ENCODE assay signal across 8 cellular contexts in the genomic region with DNA sequence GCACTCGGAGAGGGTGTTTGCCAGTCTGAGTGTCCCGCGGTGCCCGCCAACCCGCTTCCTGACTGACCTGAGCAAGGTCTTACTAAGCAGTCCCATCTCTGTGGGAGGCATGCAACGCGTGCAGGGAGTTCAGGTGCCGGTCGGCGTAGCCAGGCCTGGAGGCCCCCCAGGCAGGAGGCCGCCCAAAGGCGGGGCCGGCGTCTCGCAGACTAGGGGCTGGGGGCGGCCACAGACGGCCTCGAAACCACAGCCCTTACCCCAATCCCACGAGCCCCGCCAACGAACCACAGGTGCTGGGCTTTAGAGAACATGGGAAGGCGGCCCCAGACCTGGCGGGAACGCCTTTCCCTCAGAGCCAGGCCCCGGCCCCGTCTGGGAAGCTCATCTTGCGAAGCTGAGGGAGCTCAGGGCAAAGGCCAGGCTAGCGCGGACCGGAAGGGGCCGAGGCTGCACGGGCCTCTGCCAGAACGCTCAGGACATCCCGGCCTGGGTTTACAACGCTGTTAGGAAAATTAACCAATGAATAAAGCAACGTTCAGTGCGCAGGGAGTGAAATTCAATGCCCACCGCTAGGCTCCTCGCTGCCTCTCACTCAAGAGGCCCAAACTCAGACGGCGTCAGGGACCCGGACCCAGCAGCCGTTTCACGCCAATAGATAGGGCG. TPM values are rescaled to one million over a fixed set of nuclear protein-coding genes. Genes with fewer than 3 reads are reported as not detected.
DNase-seq lines count a peak whose midpoint lies in the region; ATAC-seq and TF ChIP-seq lines count a peak whose summit lies in the region.

No MANE protein-coding gene starts in this region.

- H3K4me3 ChIP-seq in HAP-1 = peak overlapping the region; percentile 42

- no peak for DNase-seq in HAP-1 (ENCODE audit: low spot score in 2 of 2)
- DNase-seq in NCI-H2171 (lab: John Stamatoyannopoulos, UW) = peak; percentile 74
- DNase-seq in germinal center (ENCODE audit: low spot score) = peak; percentile 23
- DNase-seq in progenitor cell of endocrine pancreas (ENCODE audit: low spot score, unreplicated experiment) = no peak
- no peak for DNase-seq in NK-92 (lab: John Stamatoyannopoulos, UW; ENCODE audit: unreplicated experiment)
- no peak for DNase-seq in NCI-H1930 (lab: John Stamatoyannopoulos, UW)

- peak overlapping the region; percentile 88 for H3K4me3 Mint-ChIP-seq in activated T-helper 17 cell treated with anti-CD3 and anti-CD28 coated beads, Interleukin-2, amount 50 U/mL, for 72 hours
- H3K4me3 Mint-ChIP-seq in progenitor cell of endocrine pancreas (ENCODE audit: low read depth) = peak overlapping the region; percentile 85

- peak; percentile 15 for TF ChIP-seq CTCF in GM12873 (IDR thresholded peaks at IDR 0.05; ENCODE audit: insufficient read depth, low read depth, low read length, missing control alignments)
- peak; percentile 33 for TF ChIP-seq CTCF in progenitor cell of endocrine pancreas (IDR thresholded peaks at IDR 0.05; ENCODE audit: unreplicated experiment)

- H3K36me3 ChIP-seq in HAP-1 (replicated peaks) = peaks cover 39% of the 10 kb centered on the region

- H3K36me3 Mint-ChIP-seq in activated T-helper 17 cell treated with anti-CD3 and anti-CD28 coated beads, Interleukin-2, amount 50 U/mL, for 72 hours (ENCODE audit: low read depth) = peaks cover 91% of the 10 kb centered on the region
- H3K36me3 Mint-ChIP-seq in progenitor cell of endocrine pancreas (ENCODE audit: insufficient read depth) = peaks cover 1% of the 10 kb centered on the region

- no peaks in the 10 kb centered on the region for H3K27me3 ChIP-seq in HAP-1 (ENCODE audit: low read depth)

- H3K4me1 ChIP-seq in HAP-1 = peaks cover 41% of the 10 kb centered on the region

- in situ Hi-C loops in HAP-1 (cut with MboI; ENCODE audit: low sequenced_read_pairs) = no loop called here

- peaks cover 23% of the 10 kb centered on the region for H3K4me1 Mint-ChIP-seq in activated T-helper 17 cell treated with anti-CD3 and anti-CD28 coated beads, Interleukin-2, amount 50 U/mL, for 72 hours
- H3K4me1 Mint-ChIP-seq in progenitor cell of endocrine pancreas (ENCODE audit: low read depth) = peaks cover 46% of the 10 kb centered on the region

- no peaks in the 10 kb centered on the region for H3K27me3 Mint-ChIP-seq in activated T-helper 17 cell treated with anti-CD3 and anti-CD28 coated beads, Interleukin-2, amount 50 U/mL, for 72 hours
- no peaks in the 10 kb centered on the region for H3K27me3 Mint-ChIP-seq in progenitor cell of endocrine pancreas

- ATAC-seq in activated T-helper 17 cell treated with anti-CD3 and anti-CD28 coated beads, Interleukin-2, amount 50 U/mL, for 72 hours (replicated peaks) = peak; percentile 54

- no peaks in the 10 kb centered on the region for H3K9me3 Mint-ChIP-seq in activated T-helper 17 cell treated with anti-CD3 and anti-CD28 coated beads, Interleukin-2, amount 50 U/mL, for 72 hours
- no peaks in the 10 kb centered on the region for H3K9me3 Mint-ChIP-seq in progenitor cell of endocrine pancreas (ENCODE audit: low read depth)

- H3K27ac Mint-ChIP-seq in activated T-helper 17 cell treated with anti-CD3 and anti-CD28 coated beads, Interleukin-2, amount 50 U/mL, for 72 hours = peak overlapping the region; percentile 98
- peak overlapping the region; percentile 97 for H3K27ac Mint-ChIP-seq in progenitor cell of endocrine pancreas

- no peaks in the 10 kb centered on the region for H3K9me3 ChIP-seq in HAP-1

RNA-seq across cellular contexts. Expression of gene MTFP1, which starts 2.1 kb away (rescaled TPM):
- 10 to 100 TPM; 42.4 to 51.3 TPM for total RNA-seq in activated T-helper 17 cell treated with anti-CD3 and anti-CD28 coated beads, Interleukin-2, amount 50 U/mL, for 72 hours
- total RNA-seq in progenitor cell of endocrine pancreas = 12.6 and 16.6 TPM in 2 replicates

RNA-seq across cellular contexts. Expression of gene SEC14L2, which starts 26.6 kb away (rescaled TPM):
- total RNA-seq in activated T-helper 17 cell treated with anti-CD3 and anti-CD28 coated beads, Interleukin-2, amount 50 U/mL, for 72 hours = 10 to 100 TPM; 11.3 to 52.8 TPM
- total RNA-seq in progenitor cell of endocrine pancreas = 13.2 and 13.7 TPM in 2 replicates

RNA-seq across cellular contexts. Expression of gene RNF215, which starts 36.2 kb away (rescaled TPM):
- total RNA-seq in activated T-helper 17 cell treated with anti-CD3 and anti-CD28 coated beads, Interleukin-2, amount 50 U/mL, for 72 hours = 10 to 100 TPM; 10.7 to 18.4 TPM
- total RNA-seq in progenitor cell of endocrine pancreas = 32.5 and 35.8 TPM in 2 replicates

RNA-seq across cellular contexts. Expression of gene SEC14L3, which starts 48.4 kb away (rescaled TPM):
- total RNA-seq in activated T-helper 17 cell treated with anti-CD3 and anti-CD28 coated beads, Interleukin-2, amount 50 U/mL, for 72 hours = not detected
- total RNA-seq in progenitor cell of endocrine pancreas = not detected in 2 replicates

Comparison
In these comparisons a context has a peak if more than half of its experiments do, and no peak if none do; other contexts are left out.
1. DNase-seq: peak in NCI-H2171 (single experiment) and germinal center (single experiment); none in HAP-1 (0 of 2), progenitor cell of endocrine pancreas (single experiment), NK-92 (single experiment) and NCI-H1930 (0 of 2).